In genomic region chr9:81611664-81612063, GRCh38 we compare ENCODE assay signal across 19 cellular contexts.
"Had no signal": no experiment of that assay in that cellular context is flagged by ENCODE, and none has a peak within 500 bp of the region (broad histone marks: within the 10 kb centered on the region; RNA-seq: fewer than 3 reads in every experiment).

No MANE protein-coding gene starts in this region.

- H3K4me1 ChIP-seq: foreskin keratinocyte, uterus had no signal

- H3K9me3 ChIP-seq: left ventricle myocardium inferior, tibial nerve, uterus had no signal

- DNase-seq: activated CD4-positive, alpha-beta T cell treated with anti-CD3 and anti-CD28 coated beads, Interleukin-2, amount 10 ng/mL, durations not matched to agents 7 days and 5 days; activated CD4-positive, CD25-positive, alpha-beta regulatory T cell treated with anti-CD3 and anti-CD28 coated beads, Interleukin-2, amount 50 U/mL, for 72 hours; activated CD8-positive, alpha-beta T cell treated with anti-CD3 and anti-CD28 coated beads for 36 hours; activated gamma-delta T cell; anterior cingulate cortex; effector CD8-positive, alpha-beta T cell; erythroblast; foreskin keratinocyte; hypothalamus; left ventricle myocardium inferior; natural killer cell; nucleus accumbens; stimulated activated CD4-positive, alpha-beta T cell treated with anti-CD3 and anti-CD28 coated beads, Interleukin-4, amount 100 ng/mL, for 24 hours; stimulated activated naive CD8-positive, alpha-beta T cell treated with anti-CD3 and anti-CD28 coated beads, Interleukin-15, Interleukin-2, amounts not matched to agents 100 U/mL and 50 U/mL, for 24 hours; substantia nigra; T-cell; uterus; WERI-Rb-1 had no signal

- H3K27ac ChIP-seq: foreskin keratinocyte, WERI-Rb-1 had no signal

- H3K4me3 ChIP-seq: left ventricle myocardium inferior, tibial nerve, uterus had no signal

- H3K36me3 ChIP-seq: uterus had no signal

- H3K27me3 ChIP-seq: foreskin keratinocyte, tibial nerve, uterus had no signal

- ATAC-seq: activated CD8-positive, alpha-beta T cell treated with anti-CD3 and anti-CD28 coated beads for 36 hours; foreskin keratinocyte; natural killer cell; stimulated activated naive CD8-positive, alpha-beta T cell treated with anti-CD3 and anti-CD28 coated beads, Interleukin-15, Interleukin-2, amounts not matched to agents 100 U/mL and 50 U/mL, for 24 hours; T-cell had no signal
